3 cellular contexts compared by ENCODE assay signal in the genomic region with DNA sequence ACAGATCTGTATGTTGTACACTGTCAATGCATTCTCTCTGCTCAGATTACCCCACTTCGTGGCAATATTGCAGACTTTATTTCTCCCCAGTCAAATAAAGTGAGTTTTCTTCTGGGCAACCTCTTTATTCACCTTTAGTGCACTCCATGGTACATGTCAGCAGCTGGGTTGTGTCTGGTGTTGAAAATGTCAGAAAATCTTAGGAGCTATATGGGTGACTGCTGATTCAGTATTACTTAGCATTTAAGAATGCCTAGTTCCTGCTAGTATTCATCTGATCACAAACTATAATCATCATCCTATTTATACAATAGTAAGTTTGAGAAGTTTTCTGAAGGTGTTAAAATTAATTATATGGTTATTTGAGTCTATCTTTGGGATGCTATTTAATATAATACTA.
TF ChIP-seq lines count a peak whose summit lies in the region.

No MANE protein-coding gene starts in this region.

TF ChIP-seq in GM23338, 12 proteins besides CTCF, POLR2A, EP300 and RAD21 (continued from another document and continues in another):
- TF ChIP-seq, protein P1, sequence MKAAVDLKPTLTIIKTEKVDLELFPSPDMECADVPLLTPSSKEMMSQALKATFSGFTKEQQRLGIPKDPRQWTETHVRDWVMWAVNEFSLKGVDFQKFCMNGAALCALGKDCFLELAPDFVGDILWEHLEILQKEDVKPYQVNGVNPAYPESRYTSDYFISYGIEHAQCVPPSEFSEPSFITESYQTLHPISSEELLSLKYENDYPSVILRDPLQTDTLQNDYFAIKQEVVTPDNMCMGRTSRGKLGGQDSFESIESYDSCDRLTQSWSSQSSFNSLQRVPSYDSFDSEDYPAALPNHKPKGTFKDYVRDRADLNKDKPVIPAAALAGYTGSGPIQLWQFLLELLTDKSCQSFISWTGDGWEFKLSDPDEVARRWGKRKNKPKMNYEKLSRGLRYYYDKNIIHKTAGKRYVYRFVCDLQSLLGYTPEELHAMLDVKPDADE (IDR thresholded peaks at IDR 0.05) = no peak
- TF ChIP-seq, protein P2, sequence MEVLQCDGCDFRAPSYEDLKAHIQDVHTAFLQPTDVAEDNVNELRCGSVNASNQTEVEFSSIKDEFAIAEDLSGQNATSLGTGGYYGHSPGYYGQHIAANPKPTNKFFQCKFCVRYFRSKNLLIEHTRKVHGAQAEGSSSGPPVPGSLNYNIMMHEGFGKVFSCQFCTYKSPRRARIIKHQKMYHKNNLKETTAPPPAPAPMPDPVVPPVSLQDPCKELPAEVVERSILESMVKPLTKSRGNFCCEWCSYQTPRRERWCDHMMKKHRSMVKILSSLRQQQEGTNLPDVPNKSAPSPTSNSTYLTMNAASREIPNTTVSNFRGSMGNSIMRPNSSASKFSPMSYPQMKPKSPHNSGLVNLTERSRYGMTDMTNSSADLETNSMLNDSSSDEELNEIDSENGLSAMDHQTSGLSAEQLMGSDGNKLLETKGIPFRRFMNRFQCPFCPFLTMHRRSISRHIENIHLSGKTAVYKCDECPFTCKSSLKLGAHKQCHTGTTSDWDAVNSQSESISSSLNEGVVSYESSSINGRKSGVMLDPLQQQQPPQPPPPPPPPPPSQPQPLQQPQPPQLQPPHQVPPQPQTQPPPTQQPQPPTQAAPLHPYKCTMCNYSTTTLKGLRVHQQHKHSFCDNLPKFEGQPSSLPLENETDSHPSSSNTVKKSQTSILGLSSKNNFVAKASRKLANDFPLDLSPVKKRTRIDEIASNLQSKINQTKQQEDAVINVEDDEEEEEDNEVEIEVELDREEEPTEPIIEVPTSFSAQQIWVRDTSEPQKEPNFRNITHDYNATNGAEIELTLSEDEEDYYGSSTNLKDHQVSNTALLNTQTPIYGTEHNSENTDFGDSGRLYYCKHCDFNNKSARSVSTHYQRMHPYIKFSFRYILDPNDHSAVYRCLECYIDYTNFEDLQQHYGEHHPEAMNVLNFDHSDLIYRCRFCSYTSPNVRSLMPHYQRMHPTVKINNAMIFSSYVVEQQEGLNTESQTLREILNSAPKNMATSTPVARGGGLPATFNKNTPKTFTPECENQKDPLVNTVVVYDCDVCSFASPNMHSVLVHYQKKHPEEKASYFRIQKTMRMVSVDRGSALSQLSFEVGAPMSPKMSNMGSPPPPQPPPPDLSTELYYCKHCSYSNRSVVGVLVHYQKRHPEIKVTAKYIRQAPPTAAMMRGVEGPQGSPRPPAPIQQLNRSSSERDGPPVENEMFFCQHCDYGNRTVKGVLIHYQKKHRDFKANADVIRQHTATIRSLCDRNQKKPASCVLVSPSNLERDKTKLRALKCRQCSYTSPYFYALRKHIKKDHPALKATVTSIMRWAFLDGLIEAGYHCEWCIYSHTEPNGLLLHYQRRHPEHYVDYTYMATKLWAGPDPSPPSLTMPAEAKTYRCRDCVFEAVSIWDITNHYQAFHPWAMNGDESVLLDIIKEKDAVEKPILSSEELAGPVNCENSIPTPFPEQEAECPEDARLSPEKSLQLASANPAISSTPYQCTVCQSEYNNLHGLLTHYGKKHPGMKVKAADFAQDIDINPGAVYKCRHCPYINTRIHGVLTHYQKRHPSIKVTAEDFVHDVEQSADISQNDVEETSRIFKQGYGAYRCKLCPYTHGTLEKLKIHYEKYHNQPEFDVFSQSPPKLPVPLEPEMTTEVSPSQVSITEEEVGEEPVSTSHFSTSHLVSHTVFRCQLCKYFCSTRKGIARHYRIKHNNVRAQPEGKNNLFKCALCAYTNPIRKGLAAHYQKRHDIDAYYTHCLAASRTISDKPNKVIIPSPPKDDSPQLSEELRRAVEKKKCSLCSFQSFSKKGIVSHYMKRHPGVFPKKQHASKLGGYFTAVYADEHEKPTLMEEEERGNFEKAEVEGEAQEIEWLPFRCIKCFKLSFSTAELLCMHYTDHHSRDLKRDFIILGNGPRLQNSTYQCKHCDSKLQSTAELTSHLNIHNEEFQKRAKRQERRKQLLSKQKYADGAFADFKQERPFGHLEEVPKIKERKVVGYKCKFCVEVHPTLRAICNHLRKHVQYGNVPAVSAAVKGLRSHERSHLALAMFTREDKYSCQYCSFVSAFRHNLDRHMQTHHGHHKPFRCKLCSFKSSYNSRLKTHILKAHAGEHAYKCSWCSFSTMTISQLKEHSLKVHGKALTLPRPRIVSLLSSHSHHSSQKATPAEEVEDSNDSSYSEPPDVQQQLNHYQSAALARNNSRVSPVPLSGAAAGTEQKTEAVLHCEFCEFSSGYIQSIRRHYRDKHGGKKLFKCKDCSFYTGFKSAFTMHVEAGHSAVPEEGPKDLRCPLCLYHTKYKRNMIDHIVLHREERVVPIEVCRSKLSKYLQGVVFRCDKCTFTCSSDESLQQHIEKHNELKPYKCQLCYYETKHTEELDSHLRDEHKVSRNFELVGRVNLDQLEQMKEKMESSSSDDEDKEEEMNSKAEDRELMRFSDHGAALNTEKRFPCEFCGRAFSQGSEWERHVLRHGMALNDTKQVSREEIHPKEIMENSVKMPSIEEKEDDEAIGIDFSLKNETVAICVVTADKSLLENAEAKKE (CRISPR knock-in tag; IDR thresholded peaks at IDR 0.05) = no peak
- TF ChIP-seq STAT1 (IDR thresholded peaks at IDR 0.05; ENCODE audit: unreplicated experiment) = no peak

TF ChIP-seq in SK-N-SH treated with all-trans-retinoic acid at 6 μM for 48 hours, 23 proteins besides CTCF, POLR2A, EP300 and RAD21 (continued from another document):
- TF ChIP-seq, protein P3, sequence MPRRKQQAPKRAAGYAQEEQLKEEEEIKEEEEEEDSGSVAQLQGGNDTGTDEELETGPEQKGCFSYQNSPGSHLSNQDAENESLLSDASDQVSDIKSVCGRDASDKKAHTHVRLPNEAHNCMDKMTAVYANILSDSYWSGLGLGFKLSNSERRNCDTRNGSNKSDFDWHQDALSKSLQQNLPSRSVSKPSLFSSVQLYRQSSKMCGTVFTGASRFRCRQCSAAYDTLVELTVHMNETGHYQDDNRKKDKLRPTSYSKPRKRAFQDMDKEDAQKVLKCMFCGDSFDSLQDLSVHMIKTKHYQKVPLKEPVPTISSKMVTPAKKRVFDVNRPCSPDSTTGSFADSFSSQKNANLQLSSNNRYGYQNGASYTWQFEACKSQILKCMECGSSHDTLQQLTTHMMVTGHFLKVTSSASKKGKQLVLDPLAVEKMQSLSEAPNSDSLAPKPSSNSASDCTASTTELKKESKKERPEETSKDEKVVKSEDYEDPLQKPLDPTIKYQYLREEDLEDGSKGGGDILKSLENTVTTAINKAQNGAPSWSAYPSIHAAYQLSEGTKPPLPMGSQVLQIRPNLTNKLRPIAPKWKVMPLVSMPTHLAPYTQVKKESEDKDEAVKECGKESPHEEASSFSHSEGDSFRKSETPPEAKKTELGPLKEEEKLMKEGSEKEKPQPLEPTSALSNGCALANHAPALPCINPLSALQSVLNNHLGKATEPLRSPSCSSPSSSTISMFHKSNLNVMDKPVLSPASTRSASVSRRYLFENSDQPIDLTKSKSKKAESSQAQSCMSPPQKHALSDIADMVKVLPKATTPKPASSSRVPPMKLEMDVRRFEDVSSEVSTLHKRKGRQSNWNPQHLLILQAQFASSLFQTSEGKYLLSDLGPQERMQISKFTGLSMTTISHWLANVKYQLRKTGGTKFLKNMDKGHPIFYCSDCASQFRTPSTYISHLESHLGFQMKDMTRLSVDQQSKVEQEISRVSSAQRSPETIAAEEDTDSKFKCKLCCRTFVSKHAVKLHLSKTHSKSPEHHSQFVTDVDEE (CRISPR knock-in tag; IDR thresholded peaks at IDR 0.05) = no peak
- TF ChIP-seq, protein P4, sequence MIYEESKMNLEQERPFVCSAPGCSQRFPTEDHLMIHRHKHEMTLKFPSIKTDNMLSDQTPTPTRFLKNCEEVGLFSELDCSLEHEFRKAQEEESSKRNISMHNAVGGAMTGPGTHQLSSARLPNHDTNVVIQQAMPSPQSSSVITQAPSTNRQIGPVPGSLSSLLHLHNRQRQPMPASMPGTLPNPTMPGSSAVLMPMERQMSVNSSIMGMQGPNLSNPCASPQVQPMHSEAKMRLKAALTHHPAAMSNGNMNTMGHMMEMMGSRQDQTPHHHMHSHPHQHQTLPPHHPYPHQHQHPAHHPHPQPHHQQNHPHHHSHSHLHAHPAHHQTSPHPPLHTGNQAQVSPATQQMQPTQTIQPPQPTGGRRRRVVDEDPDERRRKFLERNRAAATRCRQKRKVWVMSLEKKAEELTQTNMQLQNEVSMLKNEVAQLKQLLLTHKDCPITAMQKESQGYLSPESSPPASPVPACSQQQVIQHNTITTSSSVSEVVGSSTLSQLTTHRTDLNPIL (CRISPR knock-in tag; IDR thresholded peaks at IDR 0.05; ENCODE audit: low read depth) = no peak
- no peak for TF ChIP-seq ZNF8 (CRISPR knock-in tag; IDR thresholded peaks at IDR 0.05)
- no peak for TF ChIP-seq OSR1 (CRISPR knock-in tag; IDR thresholded peaks at IDR 0.05)
- no peak for TF ChIP-seq TOX (CRISPR knock-in tag; IDR thresholded peaks at IDR 0.05; ENCODE audit: borderline replicate concordance)
- TF ChIP-seq ZNF565 (CRISPR knock-in tag; conservative IDR thresholded peaks at IDR 0.05; ENCODE audit: low read depth) = no peak
- TF ChIP-seq PPARA (CRISPR knock-in tag; IDR thresholded peaks at IDR 0.05; ENCODE audit: borderline replicate concordance) = no peak
- TF ChIP-seq ESRRG (CRISPR knock-in tag; IDR thresholded peaks at IDR 0.05) = no peak
- TF ChIP-seq ARNTL (CRISPR knock-in tag; IDR thresholded peaks at IDR 0.05; ENCODE audit: borderline replicate concordance, low read depth) = no peak
- no peak for TF ChIP-seq ISL1 (CRISPR knock-in tag; IDR thresholded peaks at IDR 0.05)
- TF ChIP-seq ZNF70 (CRISPR knock-in tag; IDR thresholded peaks at IDR 0.05) = no peak
- TF ChIP-seq ZFP3 (CRISPR knock-in tag; IDR thresholded peaks at IDR 0.05) = no peak
- no peak for TF ChIP-seq TCF4 (CRISPR knock-in tag; IDR thresholded peaks at IDR 0.05; ENCODE audit: borderline replicate concordance)
- TF ChIP-seq SNAI2 (CRISPR knock-in tag; IDR thresholded peaks at IDR 0.05) = no peak

TF ChIP-seq in H1, 55 proteins besides CTCF, POLR2A, EP300 and RAD21 (continued from another document):
- TF ChIP-seq, protein P5, sequence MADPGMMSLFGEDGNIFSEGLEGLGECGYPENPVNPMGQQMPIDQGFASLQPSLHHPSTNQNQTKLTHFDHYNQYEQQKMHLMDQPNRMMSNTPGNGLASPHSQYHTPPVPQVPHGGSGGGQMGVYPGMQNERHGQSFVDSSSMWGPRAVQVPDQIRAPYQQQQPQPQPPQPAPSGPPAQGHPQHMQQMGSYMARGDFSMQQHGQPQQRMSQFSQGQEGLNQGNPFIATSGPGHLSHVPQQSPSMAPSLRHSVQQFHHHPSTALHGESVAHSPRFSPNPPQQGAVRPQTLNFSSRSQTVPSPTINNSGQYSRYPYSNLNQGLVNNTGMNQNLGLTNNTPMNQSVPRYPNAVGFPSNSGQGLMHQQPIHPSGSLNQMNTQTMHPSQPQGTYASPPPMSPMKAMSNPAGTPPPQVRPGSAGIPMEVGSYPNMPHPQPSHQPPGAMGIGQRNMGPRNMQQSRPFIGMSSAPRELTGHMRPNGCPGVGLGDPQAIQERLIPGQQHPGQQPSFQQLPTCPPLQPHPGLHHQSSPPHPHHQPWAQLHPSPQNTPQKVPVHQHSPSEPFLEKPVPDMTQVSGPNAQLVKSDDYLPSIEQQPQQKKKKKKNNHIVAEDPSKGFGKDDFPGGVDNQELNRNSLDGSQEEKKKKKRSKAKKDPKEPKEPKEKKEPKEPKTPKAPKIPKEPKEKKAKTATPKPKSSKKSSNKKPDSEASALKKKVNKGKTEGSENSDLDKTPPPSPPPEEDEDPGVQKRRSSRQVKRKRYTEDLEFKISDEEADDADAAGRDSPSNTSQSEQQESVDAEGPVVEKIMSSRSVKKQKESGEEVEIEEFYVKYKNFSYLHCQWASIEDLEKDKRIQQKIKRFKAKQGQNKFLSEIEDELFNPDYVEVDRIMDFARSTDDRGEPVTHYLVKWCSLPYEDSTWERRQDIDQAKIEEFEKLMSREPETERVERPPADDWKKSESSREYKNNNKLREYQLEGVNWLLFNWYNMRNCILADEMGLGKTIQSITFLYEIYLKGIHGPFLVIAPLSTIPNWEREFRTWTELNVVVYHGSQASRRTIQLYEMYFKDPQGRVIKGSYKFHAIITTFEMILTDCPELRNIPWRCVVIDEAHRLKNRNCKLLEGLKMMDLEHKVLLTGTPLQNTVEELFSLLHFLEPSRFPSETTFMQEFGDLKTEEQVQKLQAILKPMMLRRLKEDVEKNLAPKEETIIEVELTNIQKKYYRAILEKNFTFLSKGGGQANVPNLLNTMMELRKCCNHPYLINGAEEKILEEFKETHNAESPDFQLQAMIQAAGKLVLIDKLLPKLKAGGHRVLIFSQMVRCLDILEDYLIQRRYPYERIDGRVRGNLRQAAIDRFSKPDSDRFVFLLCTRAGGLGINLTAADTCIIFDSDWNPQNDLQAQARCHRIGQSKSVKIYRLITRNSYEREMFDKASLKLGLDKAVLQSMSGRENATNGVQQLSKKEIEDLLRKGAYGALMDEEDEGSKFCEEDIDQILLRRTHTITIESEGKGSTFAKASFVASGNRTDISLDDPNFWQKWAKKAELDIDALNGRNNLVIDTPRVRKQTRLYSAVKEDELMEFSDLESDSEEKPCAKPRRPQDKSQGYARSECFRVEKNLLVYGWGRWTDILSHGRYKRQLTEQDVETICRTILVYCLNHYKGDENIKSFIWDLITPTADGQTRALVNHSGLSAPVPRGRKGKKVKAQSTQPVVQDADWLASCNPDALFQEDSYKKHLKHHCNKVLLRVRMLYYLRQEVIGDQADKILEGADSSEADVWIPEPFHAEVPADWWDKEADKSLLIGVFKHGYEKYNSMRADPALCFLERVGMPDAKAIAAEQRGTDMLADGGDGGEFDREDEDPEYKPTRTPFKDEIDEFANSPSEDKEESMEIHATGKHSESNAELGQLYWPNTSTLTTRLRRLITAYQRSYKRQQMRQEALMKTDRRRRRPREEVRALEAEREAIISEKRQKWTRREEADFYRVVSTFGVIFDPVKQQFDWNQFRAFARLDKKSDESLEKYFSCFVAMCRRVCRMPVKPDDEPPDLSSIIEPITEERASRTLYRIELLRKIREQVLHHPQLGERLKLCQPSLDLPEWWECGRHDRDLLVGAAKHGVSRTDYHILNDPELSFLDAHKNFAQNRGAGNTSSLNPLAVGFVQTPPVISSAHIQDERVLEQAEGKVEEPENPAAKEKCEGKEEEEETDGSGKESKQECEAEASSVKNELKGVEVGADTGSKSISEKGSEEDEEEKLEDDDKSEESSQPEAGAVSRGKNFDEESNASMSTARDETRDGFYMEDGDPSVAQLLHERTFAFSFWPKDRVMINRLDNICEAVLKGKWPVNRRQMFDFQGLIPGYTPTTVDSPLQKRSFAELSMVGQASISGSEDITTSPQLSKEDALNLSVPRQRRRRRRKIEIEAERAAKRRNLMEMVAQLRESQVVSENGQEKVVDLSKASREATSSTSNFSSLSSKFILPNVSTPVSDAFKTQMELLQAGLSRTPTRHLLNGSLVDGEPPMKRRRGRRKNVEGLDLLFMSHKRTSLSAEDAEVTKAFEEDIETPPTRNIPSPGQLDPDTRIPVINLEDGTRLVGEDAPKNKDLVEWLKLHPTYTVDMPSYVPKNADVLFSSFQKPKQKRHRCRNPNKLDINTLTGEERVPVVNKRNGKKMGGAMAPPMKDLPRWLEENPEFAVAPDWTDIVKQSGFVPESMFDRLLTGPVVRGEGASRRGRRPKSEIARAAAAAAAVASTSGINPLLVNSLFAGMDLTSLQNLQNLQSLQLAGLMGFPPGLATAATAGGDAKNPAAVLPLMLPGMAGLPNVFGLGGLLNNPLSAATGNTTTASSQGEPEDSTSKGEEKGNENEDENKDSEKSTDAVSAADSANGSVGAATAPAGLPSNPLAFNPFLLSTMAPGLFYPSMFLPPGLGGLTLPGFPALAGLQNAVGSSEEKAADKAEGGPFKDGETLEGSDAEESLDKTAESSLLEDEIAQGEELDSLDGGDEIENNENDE (IDR thresholded peaks at IDR 0.05; ENCODE audit: insufficient replicate concordance, low read length) = no peak
- TF ChIP-seq POU5F1 (IDR thresholded peaks at IDR 0.05; ENCODE audit: low read depth, low read length) = no peak
